ENCODE assay signal across 28 cellular contexts in genomic region chr17:76886395-76886794, GRCh38. TPM values are rescaled to one million over a fixed set of nuclear protein-coding genes. Genes with fewer than 3 reads are reported as not detected.
"Had no signal": no experiment of that assay in that cellular context is flagged by ENCODE, and none has a peak within 500 bp of the region (broad histone marks: within the 10 kb centered on the region; RNA-seq: fewer than 3 reads in every experiment).

No MANE protein-coding gene starts in this region.

- H3K9ac ChIP-seq: neural progenitor cell had no signal

- H3K4me1 ChIP-seq: left ventricle myocardium inferior, right atrium auricular region, right lobe of liver, suprapubic skin, tibial artery, upper lobe of right lung had no signal

- H3K27me3 ChIP-seq: neural progenitor cell, ovary, right atrium auricular region, right lobe of liver, upper lobe of right lung had no signal

- H3K36me3 ChIP-seq: left ventricle myocardium inferior, neural progenitor cell, neutrophil, ovary, right atrium auricular region, right lobe of liver, suprapubic skin, thoracic aorta, tibial artery, upper lobe of right lung had no signal

- DNase-seq: hippocampal formation; immature natural killer cell; kidney; left colon; left ventricle myocardium inferior; mesendoderm; naive B cell; natural killer cell; nephron progenitor cell; occipital lobe; ovary; right lobe of liver; stimulated activated CD4-positive, alpha-beta T cell treated with anti-CD3 and anti-CD28 coated beads, Interleukin-12 subunit alpha, Interleukin-12 subunit beta, amount 100 ng/mL, for 4 hours; stimulated activated CD4-positive, alpha-beta T cell treated with anti-CD3 and anti-CD28 coated beads, Interleukin-15, amount 100 ng/mL, for 24 hours; stimulated activated CD4-positive, alpha-beta T cell treated with anti-CD3 and anti-CD28 coated beads, Interleukin-2, amount 100 ng/mL, for 24 hours; stimulated activated CD4-positive, alpha-beta T cell treated with anti-CD3 and anti-CD28 coated beads, Interleukin-4, amount 100 ng/mL, for 1 hour; stimulated activated naive CD4-positive, alpha-beta T cell; tibial artery; trophoblast cell; upper lobe of right lung had no signal

- H3K27ac ChIP-seq: left ventricle myocardium inferior, neural progenitor cell, neutrophil, ovary, right atrium auricular region, right lobe of liver, suprapubic skin, thoracic aorta, tibial artery, upper lobe of right lung had no signal

- H3K9me3 ChIP-seq: left ventricle myocardium inferior, neutrophil, ovary, right atrium auricular region, right lobe of liver, suprapubic skin, thoracic aorta, tibial artery, upper lobe of right lung had no signal

- H2AFZ ChIP-seq: neural progenitor cell had no signal

- H3K4me3 ChIP-seq: left ventricle myocardium inferior, lung, neural progenitor cell, ovary, right atrium auricular region, right lobe of liver, smooth muscle cell, suprapubic skin, thoracic aorta, tibial artery, upper lobe of right lung had no signal

- H3K4me2 ChIP-seq: neural progenitor cell, smooth muscle cell had no signal

- ATAC-seq: left colon, natural killer cell, right lobe of liver, upper lobe of right lung had no signal

RNA-seq across cellular contexts. Expression of gene MGAT5B, which starts 18.2 kb away (rescaled TPM):
- total RNA-seq: natural killer cell, right atrium auricular region, skeletal muscle tissue had no signal
- polyA plus RNA-seq: immature natural killer cell had no signal
